ENCODE assay signal across 12 cellular contexts in genomic region chr22:36419912-36420882, GRCh38. TPM values are rescaled to one million over a fixed set of nuclear protein-coding genes. Genes with fewer than 3 reads are reported as not detected.
DNase-seq lines count a peak whose midpoint lies in the region; ATAC-seq, FAIRE-seq and TF ChIP-seq lines count a peak whose summit lies in the region.
"Had no signal": no experiment of that assay in that cellular context is flagged by ENCODE, and none has a peak within 500 bp of the region (broad histone marks: within the 10 kb centered on the region; RNA-seq: fewer than 3 reads in every experiment).

No MANE protein-coding gene starts in this region.

- H3K36me3 ChIP-seq in thymus (ENCODE audit: control insufficient read depth, insufficient read depth): no peaks in the 10 kb centered on the region

- H3K4me3 Mint-ChIP-seq in natural killer cell: peak overlapping the region; percentile 63
- H3K4me3 Mint-ChIP-seq in activated T-helper 1 cell treated with anti-CD3 and anti-CD28 coated beads, Interleukin-12 subunit alpha, Interleukin-12 subunit beta, Interleukin-2, Interleukin-4 antibody, amounts not matched to agents 30 ng/mL and 10 ng/mL and 1 ng/mL, durations not matched to agents 14 hours and 24 hours and 36 hours: no peak overlapping the region

- peaks cover 13 to 18% of the 10 kb centered on the region in 2 donors for H3K4me1 Mint-ChIP-seq in natural killer cell
- peaks cover 21% of the 10 kb centered on the region for H3K4me1 Mint-ChIP-seq in activated T-helper 1 cell treated with anti-CD3 and anti-CD28 coated beads, Interleukin-12 subunit alpha, Interleukin-12 subunit beta, Interleukin-2, Interleukin-4 antibody, amounts not matched to agents 30 ng/mL and 10 ng/mL and 1 ng/mL, durations not matched to agents 14 hours and 24 hours and 36 hours (ENCODE audit: low read depth)

- TF ChIP-seq CTCF in fibroblast of mammary gland (conservative IDR thresholded peaks at IDR 0.05; ENCODE audit: control insufficient read depth, insufficient read depth, low read depth, low read length): no peak
- no peak for TF ChIP-seq CTCF in natural killer cell (IDR thresholded peaks at IDR 0.05)

- intact Hi-C loops in natural killer cell (cut with micrococcal nuclease): no loop called here
- intact Hi-C loops in activated T-helper 1 cell treated with anti-CD3 and anti-CD28 coated beads, Interleukin-12 subunit alpha, Interleukin-12 subunit beta, Interleukin-2, Interleukin-4 antibody, amounts not matched to agents 30 ng/mL and 10 ng/mL and 1 ng/mL, durations not matched to agents 14 hours and 24 hours and 36 hours (cut with micrococcal nuclease): no loop called here

- H3K27me3 ChIP-seq in thymus (ENCODE audit: control insufficient read depth, insufficient read depth): no peaks in the 10 kb centered on the region

- peaks cover 5% of the 10 kb centered on the region for H3K4me1 ChIP-seq in thymus (ENCODE audit: control insufficient read depth, insufficient read depth, low read length)

- DNase-seq in RCC 7860 (ENCODE audit: low spot score) (peak; percentile 60), fibroblast of mammary gland (ENCODE audit: low read depth) (peak; percentile 13), natural killer cell (no peak), DMS153 (lab: John Stamatoyannopoulos, UW) (no peak), ecto neural progenitor cell (ENCODE audit: low spot score) (no peak)
- no peak for DNase-seq in activated T-helper 1 cell treated with anti-CD3 and anti-CD28 coated beads, Interleukin-12 subunit alpha, Interleukin-12 subunit beta, Interleukin-2, Interleukin-4 antibody, amounts not matched to agents 30 ng/mL and 10 ng/mL and 1 ng/mL, durations not matched to agents 14 hours and 24 hours and 36 hours (ENCODE audit: low spot score)
- DNase-seq: effector CD4-positive, alpha-beta T cell; NCI-H2227 treated with DMSO at 0.1 percent for 48 hours; stimulated activated CD4-positive, alpha-beta T cell treated with anti-CD3 and anti-CD28 coated beads, Interleukin-4, amount 100 ng/mL, for 4 hours; SW 1271 had no signal

- ATAC-seq in natural killer cell: no peak
- no peak for ATAC-seq in GM21447 (IDR thresholded peaks at IDR 0.05; ENCODE audit: unreplicated experiment)

- no peaks in the 10 kb centered on the region for H3K36me3 Mint-ChIP-seq in natural killer cell
- H3K36me3 Mint-ChIP-seq in activated T-helper 1 cell treated with anti-CD3 and anti-CD28 coated beads, Interleukin-12 subunit alpha, Interleukin-12 subunit beta, Interleukin-2, Interleukin-4 antibody, amounts not matched to agents 30 ng/mL and 10 ng/mL and 1 ng/mL, durations not matched to agents 14 hours and 24 hours and 36 hours (ENCODE audit: low read depth): no peaks in the 10 kb centered on the region

- WGBS in thymus: 95% methylated on average over 21 of the region's 21 CpGs

- H3K4me3 ChIP-seq in fibroblast of mammary gland (ENCODE audit: control insufficient read depth, low read depth, low read length): no peak overlapping the region
- no peak overlapping the region for H3K4me3 ChIP-seq in thymus (ENCODE audit: low read length)

- peak overlapping the region; percentile 53 to 78 for H3K27ac Mint-ChIP-seq in natural killer cell
- no peak overlapping the region for H3K27ac Mint-ChIP-seq in activated T-helper 1 cell treated with anti-CD3 and anti-CD28 coated beads, Interleukin-12 subunit alpha, Interleukin-12 subunit beta, Interleukin-2, Interleukin-4 antibody, amounts not matched to agents 30 ng/mL and 10 ng/mL and 1 ng/mL, durations not matched to agents 14 hours and 24 hours and 36 hours

- H3K27me3 Mint-ChIP-seq in natural killer cell (ENCODE audit: low read depth in 2 of 2): no peaks in the 10 kb centered on the region
- H3K27me3 Mint-ChIP-seq in activated T-helper 1 cell treated with anti-CD3 and anti-CD28 coated beads, Interleukin-12 subunit alpha, Interleukin-12 subunit beta, Interleukin-2, Interleukin-4 antibody, amounts not matched to agents 30 ng/mL and 10 ng/mL and 1 ng/mL, durations not matched to agents 14 hours and 24 hours and 36 hours (ENCODE audit: insufficient read depth): no peaks in the 10 kb centered on the region

- FAIRE-seq in RCC 7860 (lab: Jason Lieb, UNC): no peak

- peak overlapping the region; percentile 40 for H3K27ac ChIP-seq in thymus (ENCODE audit: low read depth)

- no peaks in the 10 kb centered on the region for H3K9me3 ChIP-seq in thymus (ENCODE audit: control insufficient read depth)

- H3K9me3 Mint-ChIP-seq in natural killer cell: no peaks in the 10 kb centered on the region
- H3K9me3 Mint-ChIP-seq in activated T-helper 1 cell treated with anti-CD3 and anti-CD28 coated beads, Interleukin-12 subunit alpha, Interleukin-12 subunit beta, Interleukin-2, Interleukin-4 antibody, amounts not matched to agents 30 ng/mL and 10 ng/mL and 1 ng/mL, durations not matched to agents 14 hours and 24 hours and 36 hours: no peaks in the 10 kb centered on the region

RNA-seq across cellular contexts. Expression of gene MYH9, which starts 32.4 kb away (rescaled TPM):
- total RNA-seq in natural killer cell: 1,000 to 10,000 TPM in 1 of 3 donors, 100 to 1,000 TPM in 2; 803 to 1,038 (median 808) TPM
- polyA plus RNA-seq in thymus: 155 TPM
- total RNA-seq in activated T-helper 1 cell treated with anti-CD3 and anti-CD28 coated beads, Interleukin-12 subunit alpha, Interleukin-12 subunit beta, Interleukin-2, Interleukin-4 antibody, amounts not matched to agents 30 ng/mL and 10 ng/mL and 1 ng/mL, durations not matched to agents 14 hours and 24 hours and 36 hours: 618 and 639 TPM in 2 replicates

Comparison
In these comparisons a context has a peak if more than half of its experiments do, and no peak if none do; other contexts are left out.
1. DNase-seq: peak in RCC 7860 (single experiment) and fibroblast of mammary gland (single experiment); none in natural killer cell (single experiment), DMS153 (single experiment), activated T-helper 1 cell treated with anti-CD3 and anti-CD28 coated beads, Interleukin-12 subunit alpha, Interleukin-12 subunit beta, Interleukin-2, Interleukin-4 antibody, amounts not matched to agents 30 ng/mL and 10 ng/mL and 1 ng/mL, durations not matched to agents 14 hours and 24 hours and 36 hours (single experiment) and ecto neural progenitor cell (single experiment).